ENCODE assay signal across 15 cellular contexts in genomic region chr7:152392254-152392653, GRCh38. TPM values are rescaled to one million over a fixed set of nuclear protein-coding genes. Genes with fewer than 3 reads are reported as not detected.
DNase-seq lines count a peak whose midpoint lies in the region; ATAC-seq and TF ChIP-seq lines count a peak whose summit lies in the region.
"Had no signal": no experiment of that assay in that cellular context is flagged by ENCODE, and none has a peak within 500 bp of the region (broad histone marks: within the 10 kb centered on the region; RNA-seq: fewer than 3 reads in every experiment).

No MANE protein-coding gene starts in this region.

- TF ChIP-seq POLR2A in spleen (IDR thresholded peaks at IDR 0.05) = no peak

- no peak for DNase-seq in CD4-positive, alpha-beta T cell
- DNase-seq in islet precursor cell (peak; percentile 18), spleen (no peak), left lobe of liver (ENCODE audit: low spot score) (no peak), T-cell (no peak)
- DNase-seq: activated CD8-positive, alpha-beta memory T cell treated with anti-CD3 and anti-CD28 coated beads, Interleukin-2, amount 10 ng/mL, durations not matched to agents 7 days and 5 days; activated naive CD4-positive, alpha-beta T cell; NCI-H2029; NCI-H526 treated with DMSO at 0.1 percent for 48 hours; stimulated activated CD4-positive, alpha-beta T cell treated with anti-CD3 and anti-CD28 coated beads, Interleukin-2, amount 100 ng/mL, for 24 hours had no signal

- intact Hi-C loops in CD4-positive, alpha-beta T cell (cut with DNase I, micrococcal nuclease) = no loop called here
- intact Hi-C loops in spleen (cut with DNase I; ENCODE audit: low total_unique reads) = no loop called here

- H3K4me1 ChIP-seq in spleen = peaks cover 0 to 85% (median 40%) of the 10 kb centered on the region in 6 donors

- no peaks in the 10 kb centered on the region for H3K27me3 ChIP-seq in CD4-positive, alpha-beta T cell (ENCODE audit: control insufficient read depth, insufficient read depth, low read length)
- H3K27me3 ChIP-seq in spleen (replicated peaks in 1 of 7) = no peaks in the 10 kb centered on the region
- H3K27me3 ChIP-seq: hepatocyte had no signal

- POLR2A ChIA-PET in CD4-positive, alpha-beta T cell (lab: Charles Lee) = no interaction called here
- POLR2A ChIA-PET in T-cell (lab: Charles Lee) = interaction anchor here (0.5 to 0.6 kb wide), 2 partner anchors 52 to 56 kb away, joined by 3 to 11 read pairs; no protein-coding TSS in a partner anchor

- no peak for ATAC-seq in CD4-positive, alpha-beta T cell (ENCODE audit: poor library complexity)
- ATAC-seq in GM19468 (IDR thresholded peaks at IDR 0.05; ENCODE audit: extremely low read depth, unreplicated experiment) = peak; percentile 84
- peak; percentile 89 for ATAC-seq in HG03159 (IDR thresholded peaks at IDR 0.05; ENCODE audit: unreplicated experiment)
- no peak for ATAC-seq in left lobe of liver
- ATAC-seq in T-cell (replicated peaks in 1 of 4) = no peak
- ATAC-seq in GM21526 (IDR thresholded peaks at IDR 0.05; ENCODE audit: low FRiP score, unreplicated experiment) = no peak
- ATAC-seq: activated CD8-positive, alpha-beta memory T cell treated with anti-CD3 and anti-CD28 coated beads, Interleukin-2, amount 10 ng/mL, durations not matched to agents 7 days and 5 days had no signal

- TF ChIP-seq CTCF in CD4-positive, alpha-beta T cell (IDR thresholded peaks at IDR 0.05) = no peak
- no peak for TF ChIP-seq CTCF in spleen (IDR thresholded peaks at IDR 0.05 in 8 of 11, conservative IDR thresholded peaks at IDR 0.05 in 3 of 11)

- H3K9me3 ChIP-seq in CD4-positive, alpha-beta T cell (ENCODE audit: control insufficient read depth, low read length) = no peaks in the 10 kb centered on the region
- no peaks in the 10 kb centered on the region for H3K9me3 ChIP-seq in spleen

- H3K9me3 Mint-ChIP-seq in CD4-positive, alpha-beta T cell = peaks cover 2% of the 10 kb centered on the region
- peaks cover 0 to 4% (median 4%) of the 10 kb centered on the region in 3 donors for H3K9me3 Mint-ChIP-seq in T-cell
- H3K9me3 Mint-ChIP-seq: dendritic cell treated with granulocyte-macrophage colony-stimulating factor and Interleukin-4, amounts not matched to agents 40 ng/mL and 50 ng/mL, for 4 days had no signal

- CTCF ChIA-PET in CD4-positive, alpha-beta T cell (lab: Charles Lee) = no interaction called here
- CTCF ChIA-PET in T-cell (lab: Charles Lee) = interaction anchor here (0.7 to 1.0 kb wide), 2 partner anchors 41 to 56 kb away, joined by 3 read pairs; no protein-coding TSS in a partner anchor

- no peak overlapping the region for H3K27ac ChIP-seq in CD4-positive, alpha-beta T cell (ENCODE audit: low read depth, low read length)
- peak overlapping the region in 1 of 8 donors; percentile 12 for H3K27ac ChIP-seq in spleen
- H3K27ac ChIP-seq: hepatocyte had no signal

- H3K36me3 Mint-ChIP-seq in CD4-positive, alpha-beta T cell (ENCODE audit: low read depth) = peaks cover 7% of the 10 kb centered on the region
- peaks cover 3% of the 10 kb centered on the region for H3K36me3 Mint-ChIP-seq in T-cell
- H3K36me3 Mint-ChIP-seq: activated CD8-positive, alpha-beta memory T cell treated with anti-CD3 and anti-CD28 coated beads, Interleukin-2, amount 10 ng/mL, durations not matched to agents 7 days and 5 days had no signal

- no peak overlapping the region for H3K4me3 ChIP-seq in spleen
- H3K4me3 ChIP-seq: hepatocyte had no signal

- no peak overlapping the region for H3K27ac Mint-ChIP-seq in CD4-positive, alpha-beta T cell
- no peak overlapping the region for H3K27ac Mint-ChIP-seq in T-cell
- H3K27ac Mint-ChIP-seq: activated CD8-positive, alpha-beta memory T cell treated with anti-CD3 and anti-CD28 coated beads, Interleukin-2, amount 10 ng/mL, durations not matched to agents 7 days and 5 days; dendritic cell treated with granulocyte-macrophage colony-stimulating factor and Interleukin-4, amounts not matched to agents 40 ng/mL and 50 ng/mL, for 4 days had no signal

- peak overlapping the region; percentile 16 for H3K4me3 Mint-ChIP-seq in CD4-positive, alpha-beta T cell
- peak overlapping the region in 1 of 3 donors; percentile 7 for H3K4me3 Mint-ChIP-seq in T-cell
- H3K4me3 Mint-ChIP-seq: activated CD8-positive, alpha-beta memory T cell treated with anti-CD3 and anti-CD28 coated beads, Interleukin-2, amount 10 ng/mL, durations not matched to agents 7 days and 5 days; dendritic cell treated with granulocyte-macrophage colony-stimulating factor and Interleukin-4, amounts not matched to agents 40 ng/mL and 50 ng/mL, for 4 days had no signal

- no peaks in the 10 kb centered on the region for H3K27me3 Mint-ChIP-seq in CD4-positive, alpha-beta T cell
- no peaks in the 10 kb centered on the region for H3K27me3 Mint-ChIP-seq in T-cell
- H3K27me3 Mint-ChIP-seq: activated CD8-positive, alpha-beta memory T cell treated with anti-CD3 and anti-CD28 coated beads, Interleukin-2, amount 10 ng/mL, durations not matched to agents 7 days and 5 days; dendritic cell treated with granulocyte-macrophage colony-stimulating factor and Interleukin-4, amounts not matched to agents 40 ng/mL and 50 ng/mL, for 4 days had no signal

- 82 to 100% (median 90%) methylated on average over 1 of the region's 1 CpG for WGBS in spleen, 5 donors

- H3K36me3 ChIP-seq in spleen = no peaks in the 10 kb centered on the region

- peaks cover 59% of the 10 kb centered on the region for H3K4me1 Mint-ChIP-seq in CD4-positive, alpha-beta T cell (ENCODE audit: low read depth)
- H3K4me1 Mint-ChIP-seq in T-cell = peaks cover 59 to 65% (median 64%) of the 10 kb centered on the region in 3 donors

RNA-seq across cellular contexts. Expression of gene KMT2C, which starts 43.5 kb away (rescaled TPM):
- 100 to 1,000 TPM; 113 to 118 TPM for total RNA-seq in CD4-positive, alpha-beta T cell
- total RNA-seq in spleen (100 to 1,000 TPM in 6 of 7 donors, 10 to 100 TPM in 1; 95.3 to 147 (median 108) TPM), left lobe of liver (34.5 TPM), T-cell (100 to 1,000 TPM in 3 of 5 donors, 10 to 100 TPM in 2; 90.8 to 134 (median 116) TPM)
- 10 to 100 TPM in 1 of 3 donors, 1 to 10 TPM in 2; 5.3 to 10.4 (median 7.0) TPM for polyA plus RNA-seq in spleen

Comparison
In these comparisons a context has a peak if more than half of its experiments do, and no peak if none do; other contexts are left out.
1. ATAC-seq: peak in GM19468 (single experiment) and HG03159 (single experiment); none in CD4-positive, alpha-beta T cell (single experiment), left lobe of liver (single experiment), T-cell (0 of 4) and GM21526 (single experiment).